ENCODE assay signal across 8 cellular contexts in genomic region chr19:55088543-55089265, GRCh38. TPM values are rescaled to one million over a fixed set of nuclear protein-coding genes. Genes with fewer than 3 reads are reported as not detected.
DNase-seq lines count a peak whose midpoint lies in the region; ATAC-seq, FAIRE-seq and TF ChIP-seq lines count a peak whose summit lies in the region.

No MANE protein-coding gene starts in this region.

- DNase-seq in COR-L47 (lab: John Stamatoyannopoulos, UW) (peak; percentile 37), HTR-8/SVneo (ENCODE audit: insufficient read length, low spot score) (peak; percentile 71), SK-MEL-5 (ENCODE audit: low read depth, low spot score) (peak; percentile 84), head of caudate nucleus (peak in 41 of 42 donors; percentile 49 to 93 (median 79)), prostate gland (ENCODE audit: low spot score) (peak; percentile 41), uterus (peak; percentile 79 to 82)
- DNase-seq in activated naive CD4-positive, alpha-beta T cell treated with anti-CD3 and anti-CD28 coated beads, Interleukin-2, amount 50 U/mL, for 16 hours: peak; percentile 82

- no peak for ATAC-seq in HG03571 (IDR thresholded peaks at IDR 0.05; ENCODE audit: unreplicated experiment)

- H3K9me3 ChIP-seq in prostate gland: no peaks in the 10 kb centered on the region
- no peaks in the 10 kb centered on the region for H3K9me3 ChIP-seq in uterus

- H3K27me3 ChIP-seq in prostate gland (replicated peaks; ENCODE audit: insufficient read depth) (no peaks in the 10 kb centered on the region), uterus (peaks cover 0 to 8% of the 10 kb centered on the region in 2 donors)

- TF ChIP-seq POLR2A in prostate gland (IDR thresholded peaks at IDR 0.05): no peak
- TF ChIP-seq POLR2A in uterus (IDR thresholded peaks at IDR 0.05): no peak

- in situ Hi-C loops in SK-MEL-5 (cut with HindIII; ENCODE audit: low pct_unique_long_range_greater_than_20kb, low sequenced_read_pairs): no loop called here

- FAIRE-seq in HTR-8/SVneo (lab: Jason Lieb, UNC): no peak

- WGBS in prostate gland: 58% methylated on average over 16 of the region's 16 CpGs

- peak overlapping the region in 1 of 2 donors; percentile 51 for H3K27ac ChIP-seq in prostate gland
- peak overlapping the region in 1 of 2 donors; percentile 41 for H3K27ac ChIP-seq in uterus

- H3K36me3 ChIP-seq in prostate gland (peaks cover 5 to 9% of the 10 kb centered on the region in 2 donors), uterus (no peaks in the 10 kb centered on the region)

- TF ChIP-seq CTCF in prostate gland (IDR thresholded peaks at IDR 0.05): peak; percentile 48 to 71 (median 54)
- TF ChIP-seq CTCF in uterus (IDR thresholded peaks at IDR 0.05): peak; percentile 42 to 89 (median 73)

- H3K4me1 ChIP-seq in prostate gland (replicated peaks): peaks cover 4% of the 10 kb centered on the region
- H3K4me1 ChIP-seq in uterus: peaks cover 0 to 9% of the 10 kb centered on the region in 2 donors

- intact Hi-C loops in head of caudate nucleus (cut with DNase I): no loop called here
- intact Hi-C loops in prostate gland (cut with DNase I): no loop called here
- intact Hi-C loops in uterus (cut with DNase I; ENCODE audit: low total_unique reads): loop anchor here (10.0 kb wide), 1 partner anchor 1756 kb away; the partner anchor contains the start of genes PEG3 and ZIM2

- H3K4me3 ChIP-seq in prostate gland (no peak overlapping the region), uterus (no peak overlapping the region)

RNA-seq across cellular contexts. Expression of gene EPS8L1, which starts 13.0 kb away (rescaled TPM):
- 8.1 and 8.7 TPM in 2 replicates for total RNA-seq in SK-MEL-5 (2014; rRNA removed; shearing (Covaris generic))
- polyA plus RNA-seq in SK-MEL-5 (2015; cell fraction: cytosol; rRNA removed): 5.6 and 9.7 TPM in 2 replicates
- polyA plus RNA-seq in SK-MEL-5 (2015; cell fraction: nucleus; rRNA removed): 11.6 and 14.7 TPM in 2 replicates
- total RNA-seq in prostate gland (10 to 100 TPM; 36.8 to 62.8 TPM), uterus (10 to 100 TPM in 1 of 4 donors, 1 to 10 TPM in 2, not detected in 1; 4.2 to 22.4 (median 5.6) TPM)

RNA-seq across cellular contexts. Expression of gene RDH13, which starts 25.8 kb away (rescaled TPM):
- 18.1 and 20.7 TPM in 2 replicates for total RNA-seq in SK-MEL-5 (2014; rRNA removed; shearing (Covaris generic))
- polyA plus RNA-seq in SK-MEL-5 (2015; cell fraction: cytosol; rRNA removed): 18.2 and 24.7 TPM in 2 replicates
- polyA plus RNA-seq in SK-MEL-5 (2015; cell fraction: nucleus; rRNA removed): 44.7 and 49.7 TPM in 2 replicates
- total RNA-seq in prostate gland: 10 to 100 TPM; 29.8 to 32.8 TPM
- 10 to 100 TPM in 3 of 4 donors, 1 to 10 TPM in 1; 2.6 to 48.7 (median 17.1) TPM for total RNA-seq in uterus

RNA-seq across cellular contexts. Expression of gene PPP1R12C, which starts 28.7 kb away (rescaled TPM):
- 30.0 and 35.1 TPM in 2 replicates for total RNA-seq in SK-MEL-5 (2014; rRNA removed; shearing (Covaris generic))
- polyA plus RNA-seq in SK-MEL-5 (2015; cell fraction: cytosol; rRNA removed): 45.1 and 58.9 TPM in 2 replicates
- 361 and 441 TPM in 2 replicates for polyA plus RNA-seq in SK-MEL-5 (2015; cell fraction: nucleus; rRNA removed)
- total RNA-seq in prostate gland (100 to 1,000 TPM in 1 of 2 donors, 10 to 100 TPM in 1; 67.8 to 164 TPM), uterus (100 to 1,000 TPM in 2 of 4 donors, 10 to 100 TPM in 2; 43.5 to 288 (median 116) TPM)

RNA-seq across cellular contexts. Expression of gene GP6, which starts 50.6 kb away (rescaled TPM):
- total RNA-seq in SK-MEL-5 (2014; rRNA removed; shearing (Covaris generic)): not detected in 2 replicates
- 0.24 TPM in 1 of 2 replicates, not detected in the other for polyA plus RNA-seq in SK-MEL-5 (2015; cell fraction: cytosol; rRNA removed)
- polyA plus RNA-seq in SK-MEL-5 (2015; cell fraction: nucleus; rRNA removed): not detected in 2 replicates
- total RNA-seq in prostate gland: under 1 TPM; 0.23 to 0.27 TPM
- under 1 TPM in 2 of 4 donors, not detected in 2; 0.28 to 0.85 TPM for total RNA-seq in uterus
